Comparison of ENCODE assay signal across 8 cellular contexts in genomic region chr7:70681847-70682350, GRCh38.
DNase-seq lines count a peak whose midpoint lies in the region; ATAC-seq, FAIRE-seq and TF ChIP-seq lines count a peak whose summit lies in the region.

No MANE protein-coding gene starts in this region.

- ATAC-seq in GM19467 (IDR thresholded peaks at IDR 0.05; ENCODE audit: unreplicated experiment) (peak; percentile 80), HG03469 (IDR thresholded peaks at IDR 0.05; ENCODE audit: unreplicated experiment) (peak; percentile 64)

- FAIRE-seq in endometrium (lab: Jason Lieb, UNC) = peak; percentile 29

- in situ Hi-C loops in ACHN (cut with HindIII; ENCODE audit: low pct_ligation_motif_present, low pct_unique_long_range_greater_than_20kb, low sequenced_read_pairs) = no loop called here

- DNase-seq in GM10248 (ENCODE audit: extremely low spot score) = peak; percentile 45
- no peak for DNase-seq in NCI-H2196 treated with DMSO at 0.1 percent for 48 hours (lab: John Stamatoyannopoulos, UW; ENCODE audit: unreplicated experiment)
- DNase-seq in T1000 (lab: John Stamatoyannopoulos, UW) = no peak
- no peak for DNase-seq in glomerular visceral epithelial cell (ENCODE audit: extremely low spot score)
- no peak for DNase-seq in ACHN

- CTCF ChIA-PET in GM10248 (lab: Yijun Ruan, JAX) = interaction anchor here (0.9 to 2.0 kb wide), 3 partner anchors 8 to 93 kb away, joined by 3 to 4 read pairs (median 3); no protein-coding TSS in a partner anchor

- no peak for TF ChIP-seq CTCF in GM10248 (IDR thresholded peaks at IDR 0.05; ENCODE audit: control extremely low read depth, extremely low read depth, low read depth, missing control alignments)

- POLR2A ChIA-PET in GM10248 (lab: Yijun Ruan, JAX) = no interaction called here
